ENCODE assay signal across 1 cellular context in genomic region chr2:241364781-241365180, GRCh38.
A peak's percentile ranks its signal among the peaks of the same experiment; 100 is the strongest.
TF ChIP-seq lines count a peak whose summit lies in the region.

No MANE protein-coding gene starts in this region.

TF ChIP-seq in HepG2, 621 proteins besides CTCF, POLR2A, EP300 and RAD21:
- peak; percentile 88 for TF ChIP-seq ZSCAN25 (CRISPR knock-in tag; IDR thresholded peaks at IDR 0.05)
- no peak for TF ChIP-seq GTF2F1 (IDR thresholded peaks at IDR 0.05; ENCODE audit: low read length)
- TF ChIP-seq PRDM15 (CRISPR knock-in tag; IDR thresholded peaks at IDR 0.05) = peak; percentile 79
